Comparison of ENCODE assay signal across 17 cellular contexts in the genomic region with DNA sequence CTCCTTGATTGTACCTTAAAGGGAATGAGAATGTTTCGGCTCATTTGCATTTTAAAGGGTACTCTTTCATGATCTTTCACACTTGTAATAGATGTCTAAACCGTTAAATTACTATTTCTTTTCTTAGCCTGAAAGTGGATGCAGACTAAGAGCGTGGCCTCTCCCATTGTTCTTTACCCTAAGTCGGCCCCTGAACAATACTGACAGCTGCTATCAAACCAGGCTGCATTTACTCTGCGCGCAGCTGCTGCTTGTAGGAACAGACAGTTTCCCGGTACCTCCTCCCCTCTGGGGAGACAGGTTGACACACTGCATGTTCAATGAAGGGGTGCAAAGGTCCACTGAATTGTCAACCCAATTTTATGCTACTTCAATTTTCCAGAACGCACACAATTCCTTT. TPM values are rescaled to one million over a fixed set of nuclear protein-coding genes. Genes with fewer than 3 reads are reported as not detected.
DNase-seq lines count a peak whose midpoint lies in the region; ATAC-seq, FAIRE-seq and TF ChIP-seq lines count a peak whose summit lies in the region.
"Had no signal": no experiment of that assay in that cellular context is flagged by ENCODE, and none has a peak within 500 bp of the region (broad histone marks: within the 10 kb centered on the region; RNA-seq: fewer than 3 reads in every experiment).

No MANE protein-coding gene starts in this region.

- FAIRE-seq in pancreas (lab: Jason Lieb, UNC): no peak

- no peak for TF ChIP-seq EP300 in suprapubic skin (IDR thresholded peaks at IDR 0.05)

- DNase-seq in NCI-H1092 treated with DMSO at 0.1 percent for 48 hours (lab: John Stamatoyannopoulos, UW) (peak; percentile 49), NCI-H2227 treated with DMSO at 0.1 percent for 48 hours (lab: John Stamatoyannopoulos, UW) (peak; percentile 85), WERI-Rb-1 (peak; percentile 67), pancreas (no peak), suprapubic skin (ENCODE audit: low spot score in 2 of 2) (no peak), HPDE6-E6E7 (ENCODE audit: extremely low spot score) (no peak)
- no peak for DNase-seq in activated CD4-positive, CD25-positive, alpha-beta regulatory T cell (lab: John Stamatoyannopoulos, UW)
- DNase-seq: activated naive CD4-positive, alpha-beta T cell treated with Interleukin-2 at 50 U/mL for 16 hours; aorta; effector memory CD8-positive, alpha-beta T cell; EL; KG1; MV-4-11; NCI-H446; T-cell; upper lobe of left lung had no signal

- peak overlapping the region; percentile 81 for H3K27ac ChIP-seq in WERI-Rb-1
- no peak overlapping the region for H3K27ac ChIP-seq in pancreas
- no peak overlapping the region for H3K27ac ChIP-seq in suprapubic skin
- H3K27ac ChIP-seq: upper lobe of left lung had no signal

- H3K4me1 ChIP-seq in pancreas: peaks cover 0 to 11% (median 8%) of the 10 kb centered on the region in 3 donors
- no peaks in the 10 kb centered on the region for H3K4me1 ChIP-seq in suprapubic skin
- H3K4me1 ChIP-seq: upper lobe of left lung had no signal

- WGBS in pancreas, 2 donors: 41 to 49% methylated on average over 8 of the region's 8 CpGs
- 83% methylated on average over 8 of the region's 8 CpGs for WGBS in suprapubic skin

- peak in 3 of 4 donors; percentile 49 to 76 (median 59) for ATAC-seq in pancreas
- ATAC-seq in GM18873 (IDR thresholded peaks at IDR 0.05; ENCODE audit: low FRiP score, unreplicated experiment): no peak
- ATAC-seq: effector memory CD8-positive, alpha-beta T cell; T-cell had no signal

- H3K36me3 ChIP-seq in WERI-Rb-1 (peaks cover 43% of the 10 kb centered on the region), pancreas (peaks cover 0 to 10% (median 10%) of the 10 kb centered on the region in 3 donors), suprapubic skin (peaks cover 17% of the 10 kb centered on the region)

- H3K27me3 ChIP-seq in WERI-Rb-1 (ENCODE audit: insufficient read depth, low read depth, severe bottlenecking) (no peaks in the 10 kb centered on the region), pancreas (no peaks in the 10 kb centered on the region), suprapubic skin (no peaks in the 10 kb centered on the region)
- H3K27me3 ChIP-seq: upper lobe of left lung had no signal

- no peak for TF ChIP-seq POLR2A in suprapubic skin (IDR thresholded peaks at IDR 0.05)

- H3K9me3 ChIP-seq in WERI-Rb-1 (ENCODE audit: severe bottlenecking) (no peaks in the 10 kb centered on the region), pancreas (no peaks in the 10 kb centered on the region), suprapubic skin (no peaks in the 10 kb centered on the region)
- H3K9me3 ChIP-seq: upper lobe of left lung had no signal

- TF ChIP-seq CTCF in WERI-Rb-1 (IDR thresholded peaks at IDR 0.05; ENCODE audit: low read depth, low read length): no peak
- no peak for TF ChIP-seq CTCF in pancreas (IDR thresholded peaks at IDR 0.05)
- TF ChIP-seq CTCF in suprapubic skin (IDR thresholded peaks at IDR 0.05): no peak

- intact Hi-C loops in pancreas (cut with DNase I): no loop called here

- H3K4me3 ChIP-seq in WERI-Rb-1 (ENCODE audit: low read depth, low read length): no peak overlapping the region
- no peak overlapping the region for H3K4me3 ChIP-seq in pancreas
- no peak overlapping the region for H3K4me3 ChIP-seq in suprapubic skin
- H3K4me3 ChIP-seq: upper lobe of left lung had no signal

RNA-seq across cellular contexts. Expression of gene TLE1, which starts 39.9 kb away (rescaled TPM):
- total RNA-seq in pancreas: 10 to 100 TPM; 15.1 to 38.9 (median 26.2) TPM
- polyA plus RNA-seq in pancreas: 10 to 100 TPM; 27.5 to 35.5 TPM
- 10 to 100 TPM; 34.8 to 73.5 (median 47.5) TPM for total RNA-seq in suprapubic skin

Comparison
In these comparisons a context has a peak if more than half of its experiments do, and no peak if none do; other contexts are left out.
1. DNase-seq: peak in NCI-H1092 treated with DMSO at 0.1 percent for 48 hours (single experiment), NCI-H2227 treated with DMSO at 0.1 percent for 48 hours (single experiment) and WERI-Rb-1 (single experiment); none in pancreas (0 of 6), suprapubic skin (0 of 2), activated CD4-positive, CD25-positive, alpha-beta regulatory T cell (0 of 4) and HPDE6-E6E7 (single experiment).